Comparison of ENCODE assay signal across 17 cellular contexts in genomic region chr6:143694560-143694959, GRCh38. TPM values are rescaled to one million over a fixed set of nuclear protein-coding genes. Genes with fewer than 3 reads are reported as not detected.
A peak's percentile ranks its signal among the peaks of the same experiment; 100 is the strongest.
DNase-seq lines count a peak whose midpoint lies in the region; ATAC-seq, FAIRE-seq and TF ChIP-seq lines count a peak whose summit lies in the region.
"Had no signal": no experiment of that assay in that cellular context is flagged by ENCODE, and none has a peak within 500 bp of the region (broad histone marks: within the 10 kb centered on the region; RNA-seq: fewer than 3 reads in every experiment).

No MANE protein-coding gene starts in this region.

- no peaks in the 10 kb centered on the region for H3K27me3 Mint-ChIP-seq in T-helper 17 cell
- H3K27me3 Mint-ChIP-seq: CD4-positive, alpha-beta memory T cell had no signal

- no peak for TF ChIP-seq RAD21 in SK-N-SH (IDR thresholded peaks at IDR 0.05; ENCODE audit: low read length)

- no peaks in the 10 kb centered on the region for H3K36me3 Mint-ChIP-seq in T-helper 17 cell (ENCODE audit: low read depth)

- no peak overlapping the region for H3K4me3 ChIP-seq in SK-N-SH (ENCODE audit: low read depth in 2 of 2, low read length in 1 of 2)
- no peak overlapping the region for H3K4me3 ChIP-seq in keratinocyte (ENCODE audit: control insufficient read depth in 2 of 3, extremely low read depth in 1 of 3, insufficient read depth in 2 of 3, low read depth in 1 of 3, low read length in 3 of 3)
- H3K4me3 ChIP-seq: heart left ventricle had no signal

- H2AFZ ChIP-seq in SK-N-SH (ENCODE audit: low read depth) (no peak overlapping the region), keratinocyte (ENCODE audit: control insufficient read depth, low read length) (no peak overlapping the region)

- CTCF ChIA-PET in SK-N-SH (lab: Yijun Ruan, JAX): no interaction called here

- peaks cover 0 to 12% of the 10 kb centered on the region in 2 experiments; a peak in 1 of 4 replicates for H3K4me1 ChIP-seq in SK-N-SH (ENCODE audit: control insufficient read depth in 1 of 2, insufficient read depth in 2 of 2, low read depth in 1 of 2, low read length in 1 of 2)
- peaks cover 7% of the 10 kb centered on the region for H3K4me1 ChIP-seq in keratinocyte (ENCODE audit: control insufficient read depth, extremely low read depth, insufficient read depth, low read length)

- H3K4me2 ChIP-seq in SK-N-SH: no peak overlapping the region
- no peak overlapping the region for H3K4me2 ChIP-seq in keratinocyte (ENCODE audit: control insufficient read depth, extremely low read depth, insufficient read depth, low read depth, low read length)

- no peak for DNase-seq in SK-N-SH
- DNase-seq in ELR (ENCODE audit: low read depth): peak; percentile 75
- no peak for DNase-seq in T-helper 17 cell
- DNase-seq in keratinocyte (ENCODE audit: low read depth, low spot score): no peak
- DNase-seq in islet precursor cell: no peak
- DNase-seq in D721Med (ENCODE audit: insufficient read length, low spot score): no peak
- DNase-seq: activated gamma-delta T cell; CD4-positive, alpha-beta memory T cell; H7; heart left ventricle; left ventricle myocardium superior; MM.1S; nephron progenitor cell; right cardiac atrium had no signal

- no peak for ATAC-seq in SK-N-SH treated with all-trans-retinoic acid at 6 μM for 48 hours
- no peak for ATAC-seq in T-helper 17 cell
- ATAC-seq in GM21619 (IDR thresholded peaks at IDR 0.05; ENCODE audit: unreplicated experiment): no peak
- ATAC-seq: heart left ventricle had no signal

- no peaks in the 10 kb centered on the region for H3K36me3 ChIP-seq in SK-N-SH (replicated peaks in 1 of 2; ENCODE audit: control insufficient read depth in 1 of 2, insufficient read depth in 2 of 2, low read length in 1 of 2)
- H3K36me3 ChIP-seq in keratinocyte (ENCODE audit: control insufficient read depth in 2 of 2, extremely low read depth in 1 of 2, insufficient read depth in 2 of 2, low read length in 2 of 2): no peaks in the 10 kb centered on the region
- H3K36me3 ChIP-seq: heart left ventricle had no signal

- H3K9me2 ChIP-seq in SK-N-SH: no peaks in the 10 kb centered on the region

- H4K20me1 ChIP-seq in SK-N-SH (ENCODE audit: insufficient read depth): peaks cover 13% of the 10 kb centered on the region; the same call in 1 of the 2 replicates
- H4K20me1 ChIP-seq in keratinocyte (ENCODE audit: control insufficient read depth, extremely low read depth, insufficient read depth, low read length): peaks cover 7% of the 10 kb centered on the region

- dilution Hi-C loops in keratinocyte (cut with MboI; ENCODE audit: extremely low pct_ligation_motif_present, low sequenced_read_pairs): no loop called here

- H3K9me1 ChIP-seq in keratinocyte (ENCODE audit: control insufficient read depth, extremely low read depth, insufficient read depth, low read length): no peaks in the 10 kb centered on the region

- 52% methylated on average over 7 of the region's 7 CpGs for WGBS in SK-N-SH (ENCODE audit: low lambda C conversion rate)

- POLR2A ChIA-PET in SK-N-SH (lab: Yijun Ruan, JAX): no interaction called here

- H3K27ac Mint-ChIP-seq in T-helper 17 cell: peak overlapping the region; percentile 41
- H3K27ac Mint-ChIP-seq: nephron progenitor cell had no signal

- peaks cover 9% of the 10 kb centered on the region for H3F3A ChIP-seq in SK-N-SH (replicated peaks; ENCODE audit: insufficient read depth)

- FAIRE-seq in keratinocyte (lab: Jason Lieb, UNC) (peak; percentile 58), D721Med (lab: Jason Lieb, UNC) (no peak)

- TF ChIP-seq CTCF in SK-N-SH (IDR thresholded peaks at IDR 0.05) (no peak), keratinocyte (optimal IDR thresholded peaks at IDR 0.05 in 1 of 3, IDR thresholded peaks at IDR 0.05 in 1 of 3, conservative IDR thresholded peaks at IDR 0.05 in 1 of 3; ENCODE audit: extremely low read depth in 1 of 3, insufficient read depth in 2 of 3, low read length in 3 of 3) (no peak), D721Med (IDR thresholded peaks at IDR 0.05; ENCODE audit: insufficient read depth, missing control alignments) (no peak)

- H3K27ac ChIP-seq in SK-N-SH (ENCODE audit: low read depth in 2 of 2, low read length in 1 of 2) (no peak overlapping the region), keratinocyte (ENCODE audit: control insufficient read depth, insufficient read depth, low read length) (no peak overlapping the region)
- H3K27ac ChIP-seq: 22Rv1 had no signal

- peaks cover 40% of the 10 kb centered on the region for H3K79me2 ChIP-seq in SK-N-SH (ENCODE audit: insufficient read depth)
- H3K79me2 ChIP-seq in keratinocyte (ENCODE audit: control insufficient read depth, insufficient read depth, low read length): peaks cover 24% of the 10 kb centered on the region

- no peaks in the 10 kb centered on the region for H3K27me3 ChIP-seq in SK-N-SH (ENCODE audit: insufficient read depth)
- H3K27me3 ChIP-seq in keratinocyte (ENCODE audit: control insufficient read depth, extremely low read depth, insufficient read depth, low read length): no peaks in the 10 kb centered on the region
- H3K27me3 ChIP-seq: heart left ventricle had no signal

- H3K4me3 Mint-ChIP-seq in T-helper 17 cell: no peak overlapping the region
- H3K4me3 Mint-ChIP-seq: nephron progenitor cell had no signal

- peaks cover 51% of the 10 kb centered on the region for H3K4me1 Mint-ChIP-seq in T-helper 17 cell

- no peak overlapping the region for H3K9ac ChIP-seq in SK-N-SH
- H3K9ac ChIP-seq in keratinocyte (ENCODE audit: control insufficient read depth, extremely low read depth, insufficient read depth, low read length): no peak overlapping the region

- H3K9me3 ChIP-seq in SK-N-SH (no peaks in the 10 kb centered on the region), T-helper 17 cell (ENCODE audit: control insufficient read depth, low read length, poor library complexity, severe bottlenecking) (no peaks in the 10 kb centered on the region), keratinocyte (ENCODE audit: control insufficient read depth, low read depth, low read length) (no peaks in the 10 kb centered on the region)
- H3K9me3 ChIP-seq: heart left ventricle had no signal

- no peak for TF ChIP-seq EP300 in SK-N-SH (IDR thresholded peaks at IDR 0.05; ENCODE audit: borderline replicate concordance in 1 of 2, low read depth in 1 of 2, low read length in 1 of 2)

TF ChIP-seq in SK-N-SH, 30 proteins besides CTCF, POLR2A, EP300 and RAD21:
- TF ChIP-seq PBX3 (IDR thresholded peaks at IDR 0.05) (peak; percentile 51), FOSL2 (IDR thresholded peaks at IDR 0.05; ENCODE audit: borderline replicate concordance, low read depth) (peak; percentile 54; the same call in 1 of the 2 replicates), TEAD4 (IDR thresholded peaks at IDR 0.05; ENCODE audit: borderline replicate concordance, insufficient read depth) (no peak), TCF12 (IDR thresholded peaks at IDR 0.05) (peak; percentile 46; the same call in 1 of the 2 replicates), NFIC (IDR thresholded peaks at IDR 0.05; ENCODE audit: borderline replicate concordance) (peak; percentile 38; the same call in 1 of the 2 replicates)

TF ChIP-seq in SK-N-SH treated with all-trans-retinoic acid at 6 μM for 48 hours, 23 proteins besides CTCF, POLR2A, EP300 and RAD21:
- TF ChIP-seq ZNF565 (CRISPR knock-in tag; conservative IDR thresholded peaks at IDR 0.05; ENCODE audit: low read depth) (no peak), TOX (CRISPR knock-in tag; IDR thresholded peaks at IDR 0.05; ENCODE audit: borderline replicate concordance) (no peak), ZC3H10 (CRISPR knock-in tag; IDR thresholded peaks at IDR 0.05) (no peak), ZNF8 (CRISPR knock-in tag; IDR thresholded peaks at IDR 0.05) (no peak)
- TF ChIP-seq, protein P1, sequence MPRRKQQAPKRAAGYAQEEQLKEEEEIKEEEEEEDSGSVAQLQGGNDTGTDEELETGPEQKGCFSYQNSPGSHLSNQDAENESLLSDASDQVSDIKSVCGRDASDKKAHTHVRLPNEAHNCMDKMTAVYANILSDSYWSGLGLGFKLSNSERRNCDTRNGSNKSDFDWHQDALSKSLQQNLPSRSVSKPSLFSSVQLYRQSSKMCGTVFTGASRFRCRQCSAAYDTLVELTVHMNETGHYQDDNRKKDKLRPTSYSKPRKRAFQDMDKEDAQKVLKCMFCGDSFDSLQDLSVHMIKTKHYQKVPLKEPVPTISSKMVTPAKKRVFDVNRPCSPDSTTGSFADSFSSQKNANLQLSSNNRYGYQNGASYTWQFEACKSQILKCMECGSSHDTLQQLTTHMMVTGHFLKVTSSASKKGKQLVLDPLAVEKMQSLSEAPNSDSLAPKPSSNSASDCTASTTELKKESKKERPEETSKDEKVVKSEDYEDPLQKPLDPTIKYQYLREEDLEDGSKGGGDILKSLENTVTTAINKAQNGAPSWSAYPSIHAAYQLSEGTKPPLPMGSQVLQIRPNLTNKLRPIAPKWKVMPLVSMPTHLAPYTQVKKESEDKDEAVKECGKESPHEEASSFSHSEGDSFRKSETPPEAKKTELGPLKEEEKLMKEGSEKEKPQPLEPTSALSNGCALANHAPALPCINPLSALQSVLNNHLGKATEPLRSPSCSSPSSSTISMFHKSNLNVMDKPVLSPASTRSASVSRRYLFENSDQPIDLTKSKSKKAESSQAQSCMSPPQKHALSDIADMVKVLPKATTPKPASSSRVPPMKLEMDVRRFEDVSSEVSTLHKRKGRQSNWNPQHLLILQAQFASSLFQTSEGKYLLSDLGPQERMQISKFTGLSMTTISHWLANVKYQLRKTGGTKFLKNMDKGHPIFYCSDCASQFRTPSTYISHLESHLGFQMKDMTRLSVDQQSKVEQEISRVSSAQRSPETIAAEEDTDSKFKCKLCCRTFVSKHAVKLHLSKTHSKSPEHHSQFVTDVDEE (CRISPR knock-in tag; IDR thresholded peaks at IDR 0.05): no peak

RNA-seq across cellular contexts. Expression of gene PHACTR2, which starts 16.8 kb away (rescaled TPM):
- polyA plus RNA-seq in SK-N-SH (2012; rRNA removed): 5.0 and 8.6 TPM in 2 replicates
- 6.7 and 7.5 TPM in 2 replicates for polyA plus RNA-seq in SK-N-SH (2012; cell fraction: cytosol; rRNA removed)
- 4.5 and 6.9 TPM in 2 replicates for polyA plus RNA-seq in SK-N-SH (2012; cell fraction: nucleus; rRNA removed)
- 10 to 100 TPM; 66.1 to 66.3 TPM for total RNA-seq in T-helper 17 cell
- polyA plus RNA-seq in keratinocyte: 5.9 to 20.9 TPM (median 9.4 TPM) in 3 replicates
- 27.1 TPM for polyA plus RNA-seq in keratinocyte (2011; ENCODE audit: low read depth)
- 6.7 and 11.7 TPM in 2 replicates for polyA plus RNA-seq in keratinocyte (2011; cell fraction: cytosol; rRNA removed)
- polyA plus RNA-seq in keratinocyte (2011; cell fraction: nucleus; rRNA removed): 5.7 and 8.2 TPM in 2 replicates
- polyA plus RNA-seq in keratinocyte (2012; ENCODE audit: low replicate concordance): 6.6 and 10.4 TPM in 2 replicates
- 11.2 to 24.2 TPM (median 13.4 TPM) in 3 replicates for polyA minus RNA-seq in keratinocyte
- polyA minus RNA-seq in keratinocyte (2011; cell fraction: cytosol; rRNA and poly(A)+ RNA removed): 14.2 TPM
- 9.8 and 23.3 TPM in 2 replicates for polyA minus RNA-seq in keratinocyte (2011; cell fraction: nucleus; rRNA and poly(A)+ RNA removed)
